In the genomic region with DNA sequence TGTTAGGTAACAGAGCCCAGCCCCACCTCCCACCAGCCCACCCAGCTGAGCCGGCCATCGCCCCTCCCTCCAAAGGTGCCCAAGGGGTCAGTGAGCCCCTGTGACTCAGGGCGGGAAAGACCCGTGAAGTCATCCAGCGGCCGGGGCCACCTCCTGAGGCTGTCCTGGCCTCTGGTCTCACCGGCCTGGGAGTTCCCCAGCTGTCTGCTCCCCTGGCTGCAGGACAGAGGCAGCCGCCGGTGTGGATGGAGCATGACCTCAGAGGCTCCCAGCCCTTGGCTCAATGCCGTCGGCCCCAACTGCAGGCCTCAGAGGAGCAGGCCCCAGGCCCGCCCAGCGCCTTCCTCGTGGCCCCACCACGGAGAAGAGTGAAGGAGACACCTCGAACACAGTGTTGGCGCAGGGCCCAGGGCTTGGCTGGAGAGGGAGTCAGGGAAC, we compare ENCODE assay signal across 1 cellular context.
TF ChIP-seq lines count a peak whose summit lies in the region.

No MANE protein-coding gene starts in this region.

TF ChIP-seq in H1, 55 proteins besides CTCF, POLR2A, EP300 and RAD21:
- TF ChIP-seq, protein P1, sequence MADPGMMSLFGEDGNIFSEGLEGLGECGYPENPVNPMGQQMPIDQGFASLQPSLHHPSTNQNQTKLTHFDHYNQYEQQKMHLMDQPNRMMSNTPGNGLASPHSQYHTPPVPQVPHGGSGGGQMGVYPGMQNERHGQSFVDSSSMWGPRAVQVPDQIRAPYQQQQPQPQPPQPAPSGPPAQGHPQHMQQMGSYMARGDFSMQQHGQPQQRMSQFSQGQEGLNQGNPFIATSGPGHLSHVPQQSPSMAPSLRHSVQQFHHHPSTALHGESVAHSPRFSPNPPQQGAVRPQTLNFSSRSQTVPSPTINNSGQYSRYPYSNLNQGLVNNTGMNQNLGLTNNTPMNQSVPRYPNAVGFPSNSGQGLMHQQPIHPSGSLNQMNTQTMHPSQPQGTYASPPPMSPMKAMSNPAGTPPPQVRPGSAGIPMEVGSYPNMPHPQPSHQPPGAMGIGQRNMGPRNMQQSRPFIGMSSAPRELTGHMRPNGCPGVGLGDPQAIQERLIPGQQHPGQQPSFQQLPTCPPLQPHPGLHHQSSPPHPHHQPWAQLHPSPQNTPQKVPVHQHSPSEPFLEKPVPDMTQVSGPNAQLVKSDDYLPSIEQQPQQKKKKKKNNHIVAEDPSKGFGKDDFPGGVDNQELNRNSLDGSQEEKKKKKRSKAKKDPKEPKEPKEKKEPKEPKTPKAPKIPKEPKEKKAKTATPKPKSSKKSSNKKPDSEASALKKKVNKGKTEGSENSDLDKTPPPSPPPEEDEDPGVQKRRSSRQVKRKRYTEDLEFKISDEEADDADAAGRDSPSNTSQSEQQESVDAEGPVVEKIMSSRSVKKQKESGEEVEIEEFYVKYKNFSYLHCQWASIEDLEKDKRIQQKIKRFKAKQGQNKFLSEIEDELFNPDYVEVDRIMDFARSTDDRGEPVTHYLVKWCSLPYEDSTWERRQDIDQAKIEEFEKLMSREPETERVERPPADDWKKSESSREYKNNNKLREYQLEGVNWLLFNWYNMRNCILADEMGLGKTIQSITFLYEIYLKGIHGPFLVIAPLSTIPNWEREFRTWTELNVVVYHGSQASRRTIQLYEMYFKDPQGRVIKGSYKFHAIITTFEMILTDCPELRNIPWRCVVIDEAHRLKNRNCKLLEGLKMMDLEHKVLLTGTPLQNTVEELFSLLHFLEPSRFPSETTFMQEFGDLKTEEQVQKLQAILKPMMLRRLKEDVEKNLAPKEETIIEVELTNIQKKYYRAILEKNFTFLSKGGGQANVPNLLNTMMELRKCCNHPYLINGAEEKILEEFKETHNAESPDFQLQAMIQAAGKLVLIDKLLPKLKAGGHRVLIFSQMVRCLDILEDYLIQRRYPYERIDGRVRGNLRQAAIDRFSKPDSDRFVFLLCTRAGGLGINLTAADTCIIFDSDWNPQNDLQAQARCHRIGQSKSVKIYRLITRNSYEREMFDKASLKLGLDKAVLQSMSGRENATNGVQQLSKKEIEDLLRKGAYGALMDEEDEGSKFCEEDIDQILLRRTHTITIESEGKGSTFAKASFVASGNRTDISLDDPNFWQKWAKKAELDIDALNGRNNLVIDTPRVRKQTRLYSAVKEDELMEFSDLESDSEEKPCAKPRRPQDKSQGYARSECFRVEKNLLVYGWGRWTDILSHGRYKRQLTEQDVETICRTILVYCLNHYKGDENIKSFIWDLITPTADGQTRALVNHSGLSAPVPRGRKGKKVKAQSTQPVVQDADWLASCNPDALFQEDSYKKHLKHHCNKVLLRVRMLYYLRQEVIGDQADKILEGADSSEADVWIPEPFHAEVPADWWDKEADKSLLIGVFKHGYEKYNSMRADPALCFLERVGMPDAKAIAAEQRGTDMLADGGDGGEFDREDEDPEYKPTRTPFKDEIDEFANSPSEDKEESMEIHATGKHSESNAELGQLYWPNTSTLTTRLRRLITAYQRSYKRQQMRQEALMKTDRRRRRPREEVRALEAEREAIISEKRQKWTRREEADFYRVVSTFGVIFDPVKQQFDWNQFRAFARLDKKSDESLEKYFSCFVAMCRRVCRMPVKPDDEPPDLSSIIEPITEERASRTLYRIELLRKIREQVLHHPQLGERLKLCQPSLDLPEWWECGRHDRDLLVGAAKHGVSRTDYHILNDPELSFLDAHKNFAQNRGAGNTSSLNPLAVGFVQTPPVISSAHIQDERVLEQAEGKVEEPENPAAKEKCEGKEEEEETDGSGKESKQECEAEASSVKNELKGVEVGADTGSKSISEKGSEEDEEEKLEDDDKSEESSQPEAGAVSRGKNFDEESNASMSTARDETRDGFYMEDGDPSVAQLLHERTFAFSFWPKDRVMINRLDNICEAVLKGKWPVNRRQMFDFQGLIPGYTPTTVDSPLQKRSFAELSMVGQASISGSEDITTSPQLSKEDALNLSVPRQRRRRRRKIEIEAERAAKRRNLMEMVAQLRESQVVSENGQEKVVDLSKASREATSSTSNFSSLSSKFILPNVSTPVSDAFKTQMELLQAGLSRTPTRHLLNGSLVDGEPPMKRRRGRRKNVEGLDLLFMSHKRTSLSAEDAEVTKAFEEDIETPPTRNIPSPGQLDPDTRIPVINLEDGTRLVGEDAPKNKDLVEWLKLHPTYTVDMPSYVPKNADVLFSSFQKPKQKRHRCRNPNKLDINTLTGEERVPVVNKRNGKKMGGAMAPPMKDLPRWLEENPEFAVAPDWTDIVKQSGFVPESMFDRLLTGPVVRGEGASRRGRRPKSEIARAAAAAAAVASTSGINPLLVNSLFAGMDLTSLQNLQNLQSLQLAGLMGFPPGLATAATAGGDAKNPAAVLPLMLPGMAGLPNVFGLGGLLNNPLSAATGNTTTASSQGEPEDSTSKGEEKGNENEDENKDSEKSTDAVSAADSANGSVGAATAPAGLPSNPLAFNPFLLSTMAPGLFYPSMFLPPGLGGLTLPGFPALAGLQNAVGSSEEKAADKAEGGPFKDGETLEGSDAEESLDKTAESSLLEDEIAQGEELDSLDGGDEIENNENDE (IDR thresholded peaks at IDR 0.05; ENCODE audit: insufficient replicate concordance, low read length): no peak
- TF ChIP-seq BCL11A (IDR thresholded peaks at IDR 0.05; ENCODE audit: low read depth in 2 of 2, low read length in 2 of 2) (no peak), NANOG (IDR thresholded peaks at IDR 0.05; ENCODE audit: insufficient read depth, low read depth, low read length, poor library complexity, severe bottlenecking) (no peak), SP2 (IDR thresholded peaks at IDR 0.05; ENCODE audit: low read length) (no peak), JUND (IDR thresholded peaks at IDR 0.05; ENCODE audit: low read length) (no peak), MAFK (IDR thresholded peaks at IDR 0.05; ENCODE audit: low read depth, low read length) (no peak), SUZ12 (IDR thresholded peaks at IDR 0.05; ENCODE audit: low read length) (no peak)
TF ChIP-seq in H1: peak in this region for 0.
